ENCODE assay signal across 10 cellular contexts in genomic region chr22:19663821-19664325, GRCh38. TPM values are rescaled to one million over a fixed set of nuclear protein-coding genes. Genes with fewer than 3 reads are reported as not detected.
DNase-seq lines count a peak whose midpoint lies in the region; ATAC-seq and TF ChIP-seq lines count a peak whose summit lies in the region.
"Had no signal": no experiment of that assay in that cellular context is flagged by ENCODE, and none has a peak within 500 bp of the region (broad histone marks: within the 10 kb centered on the region; RNA-seq: fewer than 3 reads in every experiment).

No MANE protein-coding gene starts in this region.

- intact Hi-C loops in MCF 10A (cut with micrococcal nuclease), result no loop called here

- no peak overlapping the region for H3K4me3 Mint-ChIP-seq in MCF 10A (ENCODE audit: unreplicated experiment)
- no peak overlapping the region for H3K4me3 Mint-ChIP-seq in activated CD8-positive, alpha-beta T cell treated with anti-CD3 and anti-CD28 coated beads, Interleukin-2, amount 10 ng/mL, durations not matched to agents 7 days and 5 days

- H3K4me1 ChIP-seq in neuronal stem cell (ENCODE audit: control insufficient read depth in 2 of 2, insufficient read depth in 1 of 2, low read depth in 1 of 2, low read length in 2 of 2), result peaks cover 4 to 5% of the 10 kb centered on the region in 2 donors

- DNase-seq in DMS 273 treated with DMSO at 0.1 percent for 48 hours (lab: John Stamatoyannopoulos, UW) (peak; percentile 62), NCI-H2107 (lab: John Stamatoyannopoulos, UW) (peak; percentile 20), MCF 10A (ENCODE audit: unreplicated experiment) (no peak), neuronal stem cell (ENCODE audit: low spot score) (no peak), AML-193 (lab: John Stamatoyannopoulos, UW) (no peak)
- no peak for DNase-seq in stimulated activated CD4-positive, alpha-beta T cell treated with anti-CD3 and anti-CD28 coated beads, Interleukin-4, amount 100 ng/mL, for 4 hours
- no peak for DNase-seq in activated CD8-positive, alpha-beta T cell treated with anti-CD3 and anti-CD28 coated beads, Interleukin-2, amount 10 ng/mL, durations not matched to agents 7 days and 5 days
- DNase-seq: activated naive CD4-positive, alpha-beta T cell treated with Interleukin-2 at 50 U/mL for 16 hours; T-helper 1 cell had no signal

- no peak overlapping the region for H4K91ac ChIP-seq in neuronal stem cell (ENCODE audit: low read depth, low read length, poor library complexity)

- peaks cover 14% of the 10 kb centered on the region for H3K4me1 Mint-ChIP-seq in MCF 10A (ENCODE audit: insufficient read depth, unreplicated experiment)
- H3K4me1 Mint-ChIP-seq in activated CD8-positive, alpha-beta T cell treated with anti-CD3 and anti-CD28 coated beads, Interleukin-2, amount 10 ng/mL, durations not matched to agents 7 days and 5 days (ENCODE audit: low read depth), result no peaks in the 10 kb centered on the region

- no peaks in the 10 kb centered on the region for H3K36me3 Mint-ChIP-seq in MCF 10A (ENCODE audit: insufficient read depth, unreplicated experiment)
- H3K36me3 Mint-ChIP-seq in activated CD8-positive, alpha-beta T cell treated with anti-CD3 and anti-CD28 coated beads, Interleukin-2, amount 10 ng/mL, durations not matched to agents 7 days and 5 days (ENCODE audit: low read depth), result no peaks in the 10 kb centered on the region

- no peak overlapping the region for H4K8ac ChIP-seq in neuronal stem cell (ENCODE audit: low read depth, low read length)

- H3K4me2 ChIP-seq in neuronal stem cell (ENCODE audit: insufficient read depth, low read length, poor library complexity, severe bottlenecking), result no peak overlapping the region

- peaks cover 0 to 44% (median 0%) of the 10 kb centered on the region in 3 experiments for H3K27me3 ChIP-seq in neuronal stem cell (ENCODE audit: control insufficient read depth in 3 of 3, insufficient read depth in 3 of 3, low read depth in 1 of 3, low read length in 3 of 3)

- H3K4ac ChIP-seq in neuronal stem cell (ENCODE audit: low read length), result no peak overlapping the region

- no peak for TF ChIP-seq CTCF in MCF 10A (IDR thresholded peaks at IDR 0.05; ENCODE audit: unreplicated experiment)

- H2BK120ac ChIP-seq in neuronal stem cell (ENCODE audit: low read depth, low read length), result no peak overlapping the region

- BruUV-seq in MCF 10A (replicated peaks; lab: Mats Ljungman, UMichigan), result no TSS peak

- no peaks in the 10 kb centered on the region for H3K9me3 Mint-ChIP-seq in MCF 10A (ENCODE audit: unreplicated experiment)
- H3K9me3 Mint-ChIP-seq in activated CD8-positive, alpha-beta T cell treated with anti-CD3 and anti-CD28 coated beads, Interleukin-2, amount 10 ng/mL, durations not matched to agents 7 days and 5 days (ENCODE audit: insufficient read depth), result no peaks in the 10 kb centered on the region

- H2BK12ac ChIP-seq in neuronal stem cell (ENCODE audit: low read length), result no peak overlapping the region

- peak overlapping the region; percentile 54 for H3K27ac Mint-ChIP-seq in MCF 10A (ENCODE audit: low read depth, unreplicated experiment)
- H3K27ac Mint-ChIP-seq in activated CD8-positive, alpha-beta T cell treated with anti-CD3 and anti-CD28 coated beads, Interleukin-2, amount 10 ng/mL, durations not matched to agents 7 days and 5 days, result no peak overlapping the region

- no peaks in the 10 kb centered on the region for H3K79me1 ChIP-seq in neuronal stem cell (ENCODE audit: low read depth, low read length)

- no peak overlapping the region for H2AK5ac ChIP-seq in neuronal stem cell (ENCODE audit: low read depth, low read length)

- peak overlapping the region; percentile 32 for H3K18ac ChIP-seq in neuronal stem cell (ENCODE audit: low read length)

- H3K23ac ChIP-seq in neuronal stem cell (ENCODE audit: low read depth, low read length, poor library complexity), result peak overlapping the region; percentile 56

- H2AFZ ChIP-seq in neuronal stem cell (ENCODE audit: low read length), result no peak overlapping the region

- no peak overlapping the region for H3K14ac ChIP-seq in neuronal stem cell (ENCODE audit: low read length)

- no peak overlapping the region for H3K27ac ChIP-seq in neuronal stem cell (replicated peaks; ENCODE audit: low read length)

- POLR2A ChIA-PET in MCF 10A (lab: Yijun Ruan, JAX), result no interaction called here
- POLR2A ChIA-PET in activated CD8-positive, alpha-beta T cell treated with anti-CD3 and anti-CD28 coated beads, Interleukin-2, amount 10 ng/mL, durations not matched to agents 7 days and 5 days (lab: Charles Lee), result no interaction called here

- H3K9me3 ChIP-seq in neuronal stem cell (replicated peaks in 1 of 2; ENCODE audit: control insufficient read depth in 2 of 2, insufficient read depth in 1 of 2, low read depth in 1 of 2, low read length in 2 of 2), result no peaks in the 10 kb centered on the region

- WGBS in neuronal stem cell (ENCODE audit: extremely low coverage in 2 of 2, insufficient read length in 2 of 2, insufficient replicate concordance in 1 of 2), 2 donors, result no CpG with 5 or more reads among the region's 14 CpGs

- H2BK15ac ChIP-seq in neuronal stem cell (ENCODE audit: low read length), result no peak overlapping the region

- H3K4me3 ChIP-seq in neuronal stem cell (ENCODE audit: low read length in 2 of 2), result no peak overlapping the region

- no peak for ATAC-seq in activated CD8-positive, alpha-beta T cell treated with anti-CD3 and anti-CD28 coated beads, Interleukin-2, amount 10 ng/mL, durations not matched to agents 7 days and 5 days
- ATAC-seq in HG03175 (IDR thresholded peaks at IDR 0.05; ENCODE audit: unreplicated experiment), result no peak

- H3K9ac ChIP-seq in neuronal stem cell (ENCODE audit: low read depth, low read length, poor library complexity), result no peak overlapping the region

- H3K27me3 Mint-ChIP-seq in MCF 10A (ENCODE audit: insufficient read depth, unreplicated experiment), result peaks cover 14% of the 10 kb centered on the region
- no peaks in the 10 kb centered on the region for H3K27me3 Mint-ChIP-seq in activated CD8-positive, alpha-beta T cell treated with anti-CD3 and anti-CD28 coated beads, Interleukin-2, amount 10 ng/mL, durations not matched to agents 7 days and 5 days (ENCODE audit: low read depth)

- CTCF ChIA-PET in MCF 10A (lab: Yijun Ruan, JAX), result no interaction called here
- CTCF ChIA-PET in activated CD8-positive, alpha-beta T cell treated with anti-CD3 and anti-CD28 coated beads, Interleukin-2, amount 10 ng/mL, durations not matched to agents 7 days and 5 days (lab: Charles Lee), result interaction anchor here (0.9 kb wide), 1 partner anchor 16 kb away, joined by 4 read pairs; no protein-coding TSS in a partner anchor

- no peaks in the 10 kb centered on the region for H3K36me3 ChIP-seq in neuronal stem cell (replicated peaks in 1 of 2; ENCODE audit: control insufficient read depth in 2 of 2, insufficient read depth in 2 of 2, low read length in 2 of 2)

- H2BK5ac ChIP-seq in neuronal stem cell (ENCODE audit: low read length), result no peak overlapping the region

RNA-seq across cellular contexts. Expression of gene SEPTIN5, which starts 50.4 kb away (rescaled TPM):
- total RNA-seq in MCF 10A (2022), result 2.0 and 3.5 TPM in 2 replicates
- polyA plus RNA-seq in neuronal stem cell (2013, experiment 1 of 2), result 23.1 TPM
- polyA plus RNA-seq in neuronal stem cell (2013, experiment 2 of 2), result 21.3 TPM
- under 1 TPM in 1 of 2 experiments, not detected in 1; 0.53 TPM for total RNA-seq in activated CD8-positive, alpha-beta T cell treated with anti-CD3 and anti-CD28 coated beads, Interleukin-2, amount 10 ng/mL, durations not matched to agents 7 days and 5 days

RNA-seq across cellular contexts. Expression of gene GP1BB, which starts 59.5 kb away (rescaled TPM):
- 0.37 and 0.83 TPM in 2 replicates for total RNA-seq in MCF 10A (2022)
- 2.5 TPM for polyA plus RNA-seq in neuronal stem cell (2013, experiment 1 of 2)
- polyA plus RNA-seq in neuronal stem cell (2013, experiment 2 of 2), result 2.6 TPM
- total RNA-seq in activated CD8-positive, alpha-beta T cell treated with anti-CD3 and anti-CD28 coated beads, Interleukin-2, amount 10 ng/mL, durations not matched to agents 7 days and 5 days, result not detected

Comparison
In these comparisons a context has a peak if more than half of its experiments do, and no peak if none do; other contexts are left out.
1. DNase-seq: peak in DMS 273 treated with DMSO at 0.1 percent for 48 hours (single experiment) and NCI-H2107 (single experiment); none in MCF 10A (single experiment), neuronal stem cell (single experiment), AML-193 (0 of 2), stimulated activated CD4-positive, alpha-beta T cell treated with anti-CD3 and anti-CD28 coated beads, Interleukin-4, amount 100 ng/mL, for 4 hours (0 of 2) and activated CD8-positive, alpha-beta T cell treated with anti-CD3 and anti-CD28 coated beads, Interleukin-2, amount 10 ng/mL, durations not matched to agents 7 days and 5 days (single experiment).